2 cellular contexts compared by ENCODE assay signal in the genomic region with DNA sequence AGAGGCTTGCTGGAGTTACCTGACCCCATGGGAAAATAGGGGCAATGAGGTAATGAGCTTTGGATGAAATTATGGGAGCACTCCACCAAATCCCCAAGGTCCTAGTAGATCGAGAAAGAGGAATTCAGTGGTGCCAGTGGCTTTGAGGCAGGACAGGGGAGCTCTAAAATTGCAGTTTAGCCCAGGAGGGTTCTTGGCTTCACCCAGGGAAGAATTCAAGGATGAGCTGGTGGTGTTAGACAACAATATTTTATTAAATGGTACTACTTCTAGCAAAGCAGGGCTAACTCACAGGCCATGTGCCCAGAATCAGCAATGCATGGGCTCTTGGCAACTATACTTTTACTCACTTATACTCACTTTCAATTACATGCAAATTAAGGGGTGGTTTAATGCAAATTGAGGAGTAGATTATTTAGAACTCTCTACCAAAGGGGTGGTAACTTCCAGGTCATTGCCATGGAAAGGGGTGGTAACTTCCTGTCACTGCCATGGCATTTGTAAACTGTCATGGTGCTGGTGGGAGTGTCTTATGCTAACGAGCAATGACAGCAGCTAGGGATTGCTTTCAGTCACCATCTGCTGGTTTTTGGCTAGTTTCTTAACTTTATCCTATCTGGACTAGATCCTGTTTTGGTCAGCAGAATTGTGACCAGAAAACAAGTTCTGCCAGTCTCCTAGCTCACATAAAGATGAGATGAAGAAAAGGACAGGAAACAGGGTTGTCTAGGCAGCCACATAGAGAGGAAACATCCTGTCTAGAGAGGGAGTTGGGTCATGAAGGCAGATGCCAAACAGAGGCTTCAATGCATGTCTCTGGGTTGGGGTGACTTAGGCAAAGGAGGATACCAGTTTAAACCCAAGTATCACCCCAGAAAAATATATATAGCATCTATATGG.
TF ChIP-seq lines count a peak whose summit lies in the region.

No MANE protein-coding gene starts in this region.

TF ChIP-seq in SK-N-SH treated with all-trans-retinoic acid at 6 μM for 48 hours, 23 proteins besides CTCF, POLR2A, EP300 and RAD21 (continued from another document):
- TF ChIP-seq, protein P1, sequence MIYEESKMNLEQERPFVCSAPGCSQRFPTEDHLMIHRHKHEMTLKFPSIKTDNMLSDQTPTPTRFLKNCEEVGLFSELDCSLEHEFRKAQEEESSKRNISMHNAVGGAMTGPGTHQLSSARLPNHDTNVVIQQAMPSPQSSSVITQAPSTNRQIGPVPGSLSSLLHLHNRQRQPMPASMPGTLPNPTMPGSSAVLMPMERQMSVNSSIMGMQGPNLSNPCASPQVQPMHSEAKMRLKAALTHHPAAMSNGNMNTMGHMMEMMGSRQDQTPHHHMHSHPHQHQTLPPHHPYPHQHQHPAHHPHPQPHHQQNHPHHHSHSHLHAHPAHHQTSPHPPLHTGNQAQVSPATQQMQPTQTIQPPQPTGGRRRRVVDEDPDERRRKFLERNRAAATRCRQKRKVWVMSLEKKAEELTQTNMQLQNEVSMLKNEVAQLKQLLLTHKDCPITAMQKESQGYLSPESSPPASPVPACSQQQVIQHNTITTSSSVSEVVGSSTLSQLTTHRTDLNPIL (CRISPR knock-in tag; IDR thresholded peaks at IDR 0.05; ENCODE audit: low read depth), result no peak
- TF ChIP-seq ESRRG (CRISPR knock-in tag; IDR thresholded peaks at IDR 0.05), result no peak
- no peak for TF ChIP-seq ARNTL (CRISPR knock-in tag; IDR thresholded peaks at IDR 0.05; ENCODE audit: borderline replicate concordance, low read depth)
- TF ChIP-seq ZNF565 (CRISPR knock-in tag; conservative IDR thresholded peaks at IDR 0.05; ENCODE audit: low read depth), result no peak
- TF ChIP-seq GLIS3 (CRISPR knock-in tag; IDR thresholded peaks at IDR 0.05), result no peak
- no peak for TF ChIP-seq PPARA (CRISPR knock-in tag; IDR thresholded peaks at IDR 0.05; ENCODE audit: borderline replicate concordance)
- TF ChIP-seq TCF4 (CRISPR knock-in tag; IDR thresholded peaks at IDR 0.05; ENCODE audit: borderline replicate concordance), result no peak
- no peak for TF ChIP-seq BACH2 (CRISPR knock-in tag; IDR thresholded peaks at IDR 0.05; ENCODE audit: borderline replicate concordance)

TF ChIP-seq in GM23338, 12 proteins besides CTCF, POLR2A, EP300 and RAD21 (continued from another document):
- TF ChIP-seq CREB1 (CRISPR knock-in tag; IDR thresholded peaks at IDR 0.05; ENCODE audit: low read depth), result no peak
- no peak for TF ChIP-seq STAT1 (IDR thresholded peaks at IDR 0.05; ENCODE audit: unreplicated experiment)
- TF ChIP-seq, protein P2, sequence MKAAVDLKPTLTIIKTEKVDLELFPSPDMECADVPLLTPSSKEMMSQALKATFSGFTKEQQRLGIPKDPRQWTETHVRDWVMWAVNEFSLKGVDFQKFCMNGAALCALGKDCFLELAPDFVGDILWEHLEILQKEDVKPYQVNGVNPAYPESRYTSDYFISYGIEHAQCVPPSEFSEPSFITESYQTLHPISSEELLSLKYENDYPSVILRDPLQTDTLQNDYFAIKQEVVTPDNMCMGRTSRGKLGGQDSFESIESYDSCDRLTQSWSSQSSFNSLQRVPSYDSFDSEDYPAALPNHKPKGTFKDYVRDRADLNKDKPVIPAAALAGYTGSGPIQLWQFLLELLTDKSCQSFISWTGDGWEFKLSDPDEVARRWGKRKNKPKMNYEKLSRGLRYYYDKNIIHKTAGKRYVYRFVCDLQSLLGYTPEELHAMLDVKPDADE (IDR thresholded peaks at IDR 0.05), result no peak
- TF ChIP-seq ZNF114 (CRISPR knock-in tag; IDR thresholded peaks at IDR 0.05), result no peak
- TF ChIP-seq, protein P3, sequence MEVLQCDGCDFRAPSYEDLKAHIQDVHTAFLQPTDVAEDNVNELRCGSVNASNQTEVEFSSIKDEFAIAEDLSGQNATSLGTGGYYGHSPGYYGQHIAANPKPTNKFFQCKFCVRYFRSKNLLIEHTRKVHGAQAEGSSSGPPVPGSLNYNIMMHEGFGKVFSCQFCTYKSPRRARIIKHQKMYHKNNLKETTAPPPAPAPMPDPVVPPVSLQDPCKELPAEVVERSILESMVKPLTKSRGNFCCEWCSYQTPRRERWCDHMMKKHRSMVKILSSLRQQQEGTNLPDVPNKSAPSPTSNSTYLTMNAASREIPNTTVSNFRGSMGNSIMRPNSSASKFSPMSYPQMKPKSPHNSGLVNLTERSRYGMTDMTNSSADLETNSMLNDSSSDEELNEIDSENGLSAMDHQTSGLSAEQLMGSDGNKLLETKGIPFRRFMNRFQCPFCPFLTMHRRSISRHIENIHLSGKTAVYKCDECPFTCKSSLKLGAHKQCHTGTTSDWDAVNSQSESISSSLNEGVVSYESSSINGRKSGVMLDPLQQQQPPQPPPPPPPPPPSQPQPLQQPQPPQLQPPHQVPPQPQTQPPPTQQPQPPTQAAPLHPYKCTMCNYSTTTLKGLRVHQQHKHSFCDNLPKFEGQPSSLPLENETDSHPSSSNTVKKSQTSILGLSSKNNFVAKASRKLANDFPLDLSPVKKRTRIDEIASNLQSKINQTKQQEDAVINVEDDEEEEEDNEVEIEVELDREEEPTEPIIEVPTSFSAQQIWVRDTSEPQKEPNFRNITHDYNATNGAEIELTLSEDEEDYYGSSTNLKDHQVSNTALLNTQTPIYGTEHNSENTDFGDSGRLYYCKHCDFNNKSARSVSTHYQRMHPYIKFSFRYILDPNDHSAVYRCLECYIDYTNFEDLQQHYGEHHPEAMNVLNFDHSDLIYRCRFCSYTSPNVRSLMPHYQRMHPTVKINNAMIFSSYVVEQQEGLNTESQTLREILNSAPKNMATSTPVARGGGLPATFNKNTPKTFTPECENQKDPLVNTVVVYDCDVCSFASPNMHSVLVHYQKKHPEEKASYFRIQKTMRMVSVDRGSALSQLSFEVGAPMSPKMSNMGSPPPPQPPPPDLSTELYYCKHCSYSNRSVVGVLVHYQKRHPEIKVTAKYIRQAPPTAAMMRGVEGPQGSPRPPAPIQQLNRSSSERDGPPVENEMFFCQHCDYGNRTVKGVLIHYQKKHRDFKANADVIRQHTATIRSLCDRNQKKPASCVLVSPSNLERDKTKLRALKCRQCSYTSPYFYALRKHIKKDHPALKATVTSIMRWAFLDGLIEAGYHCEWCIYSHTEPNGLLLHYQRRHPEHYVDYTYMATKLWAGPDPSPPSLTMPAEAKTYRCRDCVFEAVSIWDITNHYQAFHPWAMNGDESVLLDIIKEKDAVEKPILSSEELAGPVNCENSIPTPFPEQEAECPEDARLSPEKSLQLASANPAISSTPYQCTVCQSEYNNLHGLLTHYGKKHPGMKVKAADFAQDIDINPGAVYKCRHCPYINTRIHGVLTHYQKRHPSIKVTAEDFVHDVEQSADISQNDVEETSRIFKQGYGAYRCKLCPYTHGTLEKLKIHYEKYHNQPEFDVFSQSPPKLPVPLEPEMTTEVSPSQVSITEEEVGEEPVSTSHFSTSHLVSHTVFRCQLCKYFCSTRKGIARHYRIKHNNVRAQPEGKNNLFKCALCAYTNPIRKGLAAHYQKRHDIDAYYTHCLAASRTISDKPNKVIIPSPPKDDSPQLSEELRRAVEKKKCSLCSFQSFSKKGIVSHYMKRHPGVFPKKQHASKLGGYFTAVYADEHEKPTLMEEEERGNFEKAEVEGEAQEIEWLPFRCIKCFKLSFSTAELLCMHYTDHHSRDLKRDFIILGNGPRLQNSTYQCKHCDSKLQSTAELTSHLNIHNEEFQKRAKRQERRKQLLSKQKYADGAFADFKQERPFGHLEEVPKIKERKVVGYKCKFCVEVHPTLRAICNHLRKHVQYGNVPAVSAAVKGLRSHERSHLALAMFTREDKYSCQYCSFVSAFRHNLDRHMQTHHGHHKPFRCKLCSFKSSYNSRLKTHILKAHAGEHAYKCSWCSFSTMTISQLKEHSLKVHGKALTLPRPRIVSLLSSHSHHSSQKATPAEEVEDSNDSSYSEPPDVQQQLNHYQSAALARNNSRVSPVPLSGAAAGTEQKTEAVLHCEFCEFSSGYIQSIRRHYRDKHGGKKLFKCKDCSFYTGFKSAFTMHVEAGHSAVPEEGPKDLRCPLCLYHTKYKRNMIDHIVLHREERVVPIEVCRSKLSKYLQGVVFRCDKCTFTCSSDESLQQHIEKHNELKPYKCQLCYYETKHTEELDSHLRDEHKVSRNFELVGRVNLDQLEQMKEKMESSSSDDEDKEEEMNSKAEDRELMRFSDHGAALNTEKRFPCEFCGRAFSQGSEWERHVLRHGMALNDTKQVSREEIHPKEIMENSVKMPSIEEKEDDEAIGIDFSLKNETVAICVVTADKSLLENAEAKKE (CRISPR knock-in tag; IDR thresholded peaks at IDR 0.05), result no peak
- no peak for TF ChIP-seq POLR2AphosphoS5 (IDR thresholded peaks at IDR 0.05; ENCODE audit: low read depth)
- no peak for TF ChIP-seq ZNF331 (CRISPR knock-in tag; IDR thresholded peaks at IDR 0.05; ENCODE audit: low read depth)
- TF ChIP-seq EZH2 (IDR thresholded peaks at IDR 0.05; ENCODE audit: low read depth, unreplicated experiment), result no peak
TF ChIP-seq in GM23338: peak in this region for 0.
